Comparison of ENCODE assay signal across 24 cellular contexts in genomic region chr7:7802531-7802930, GRCh38.
"Had no signal": no experiment of that assay in that cellular context is flagged by ENCODE, and none has a peak within 500 bp of the region (broad histone marks: within the 10 kb centered on the region; RNA-seq: fewer than 3 reads in every experiment).

No MANE protein-coding gene starts in this region.

- H3K27me3 ChIP-seq: neutrophil, pancreas, right lobe of liver, sigmoid colon, stomach, thyroid gland, tibial nerve, upper lobe of right lung, vagina had no signal

- FAIRE-seq: pancreas, small intestine had no signal

- ATAC-seq: naive thymus-derived CD8-positive, alpha-beta T cell; natural killer cell treated with Interleukin-12 subunit alpha and Interleukin-12 subunit beta and Interleukin-15 and Interleukin-18, amount 100 ng/mL, for 72 hours; pancreas; right cardiac atrium; right lobe of liver; stimulated activated effector memory CD8-positive, alpha-beta T cell treated with anti-CD3 and anti-CD28 coated beads, Interleukin-12 subunit alpha, Interleukin-12 subunit beta, amount 100 ng/mL, for 72 hours; stimulated activated naive B cell treated with anti-CD40 and anti-IgM and Interleukin-4, amounts not matched to agents 10 μg/mL and 1 μg/mL and 100 μg/mL, for 72 hours; upper lobe of right lung had no signal

- H3K36me3 ChIP-seq: neutrophil, prostate gland, right lobe of liver, sigmoid colon, thoracic aorta, upper lobe of right lung, vagina had no signal

- H3K4me1 ChIP-seq: sigmoid colon, thyroid gland, upper lobe of right lung, vagina had no signal

- H3K4me3 ChIP-seq: pancreas, prostate gland, right lobe of liver, sigmoid colon, stomach, thoracic aorta, thyroid gland, tibial nerve, upper lobe of right lung, vagina had no signal

- DNase-seq: naive thymus-derived CD8-positive, alpha-beta T cell; nephron progenitor cell; nucleus accumbens; pancreas; right cardiac atrium; right lobe of liver; sigmoid colon; small intestine; stimulated activated CD4-positive, alpha-beta T cell treated with anti-CD3 and anti-CD28 coated beads, Interleukin-15, amount 100 ng/mL, for 24 hours; stimulated activated CD4-positive, alpha-beta T cell treated with anti-CD3 and anti-CD28 coated beads, Interleukin-2, amount 100 ng/mL, for 24 hours; stimulated activated CD4-positive, alpha-beta T cell treated with anti-CD3 and anti-CD28 coated beads, Interleukin-2, amount 100 ng/mL, for 48 hours; stimulated activated CD4-positive, alpha-beta T cell treated with anti-CD3 and anti-CD28 coated beads, Interleukin-4, amount 100 ng/mL, for 24 hours; stimulated activated naive B cell treated with anti-CD40 and anti-IgM and Interleukin-4, amounts not matched to agents 10 μg/mL and 1 μg/mL and 100 μg/mL, for 72 hours; stimulated activated naive CD4-positive, alpha-beta T cell treated with Interleukin-2 at 50 U/mL for 16 hours; stomach; thyroid gland; upper lobe of right lung had no signal

- H3K9me3 ChIP-seq: neutrophil, pancreas, prostate gland, right lobe of liver, sigmoid colon, stomach, thoracic aorta, thyroid gland, tibial nerve, upper lobe of right lung, vagina had no signal

- H3K27ac ChIP-seq: neutrophil, pancreas, prostate gland, right lobe of liver, sigmoid colon, stomach, thoracic aorta, thyroid gland, tibial nerve, upper lobe of right lung, vagina had no signal
